In the genomic region with DNA sequence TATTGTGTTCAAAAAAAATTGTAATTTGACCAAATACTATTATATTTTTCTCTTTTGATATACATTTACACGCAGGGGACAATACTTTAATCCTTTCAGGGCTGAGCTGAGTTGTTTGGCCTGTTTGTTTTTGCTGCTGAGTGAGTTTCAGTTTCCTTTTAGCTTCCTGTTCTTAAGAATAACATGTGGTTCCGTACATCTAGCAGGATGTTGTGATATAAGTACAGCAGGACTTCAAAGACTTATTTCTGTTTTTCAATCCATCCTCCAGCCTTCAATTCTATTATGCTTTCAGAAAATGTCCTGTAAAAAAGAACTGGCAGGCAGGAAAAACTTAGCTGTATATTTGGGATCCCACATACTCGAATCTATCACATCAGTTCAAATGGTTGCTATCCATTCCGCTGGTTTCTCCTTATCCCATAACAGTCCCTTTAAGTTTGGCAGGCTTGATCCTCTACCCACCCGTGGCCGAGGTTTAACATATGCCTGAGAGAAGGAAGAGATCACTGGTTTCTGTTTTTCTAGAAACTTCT, we compare ENCODE assay signal across 8 cellular contexts.
DNase-seq lines count a peak whose midpoint lies in the region; ATAC-seq and TF ChIP-seq lines count a peak whose summit lies in the region.

No MANE protein-coding gene starts in this region.

- intact Hi-C loops in activated CD4-positive, alpha-beta memory T cell treated with anti-CD3 and anti-CD28 coated beads for 36 hours (cut with micrococcal nuclease) = loop anchor here (1.0 to 10.0 kb wide), 8 partner anchors 11 to 1272 kb away; no protein-coding TSS in a partner anchor

- H4K8ac ChIP-seq in mesendoderm (ENCODE audit: low read depth, low read length) = no peak overlapping the region

- peaks cover 38% of the 10 kb centered on the region for H3K4me1 Mint-ChIP-seq in activated CD4-positive, alpha-beta memory T cell treated with anti-CD3 and anti-CD28 coated beads for 36 hours (ENCODE audit: low read depth)

- TF ChIP-seq CTCF in GM20000 (IDR thresholded peaks at IDR 0.05; ENCODE audit: extremely low read depth, missing control alignments) (no peak), tibial nerve (IDR thresholded peaks at IDR 0.05) (no peak)

- no peaks in the 10 kb centered on the region for H3K79me2 ChIP-seq in mesendoderm (ENCODE audit: control insufficient read depth, insufficient read depth, low read length)

- no peak overlapping the region for H2AK5ac ChIP-seq in mesendoderm (ENCODE audit: low read length)

- H3K4me3 Mint-ChIP-seq in activated CD4-positive, alpha-beta memory T cell treated with anti-CD3 and anti-CD28 coated beads for 36 hours = peak overlapping the region; percentile 69

- H3K27ac Mint-ChIP-seq in activated CD4-positive, alpha-beta memory T cell treated with anti-CD3 and anti-CD28 coated beads for 36 hours = peak overlapping the region; percentile 97

- H3K56ac ChIP-seq in mesendoderm (ENCODE audit: low read length) = no peak overlapping the region

- POLR2A ChIA-PET in activated CD4-positive, alpha-beta memory T cell treated with anti-CD3 and anti-CD28 coated beads for 36 hours (lab: Charles Lee) = no interaction called here

- H3K27me3 ChIP-seq in tibial nerve (no peaks in the 10 kb centered on the region), mesendoderm (ENCODE audit: insufficient read depth, low read length, poor library complexity) (no peaks in the 10 kb centered on the region)

- H3K9me3 ChIP-seq in tibial nerve = no peaks in the 10 kb centered on the region

- no peak for TF ChIP-seq EP300 in tibial nerve (IDR thresholded peaks at IDR 0.05)

- H3K36me3 ChIP-seq in tibial nerve (no peaks in the 10 kb centered on the region), mesendoderm (ENCODE audit: control insufficient read depth, insufficient read depth, low read length) (no peaks in the 10 kb centered on the region)

- CTCF ChIA-PET in activated CD4-positive, alpha-beta memory T cell treated with anti-CD3 and anti-CD28 coated beads for 36 hours (lab: Charles Lee) = interaction anchor here (1.1 to 1.4 kb wide), 2 partner anchors 195 to 196 kb away, joined by 3 read pairs; no protein-coding TSS in a partner anchor

- H3K9ac ChIP-seq in mesendoderm (ENCODE audit: low read length) = no peak overlapping the region

- H3K23ac ChIP-seq in mesendoderm (ENCODE audit: low read length) = no peak overlapping the region

- H3K36me3 Mint-ChIP-seq in activated CD4-positive, alpha-beta memory T cell treated with anti-CD3 and anti-CD28 coated beads for 36 hours = peaks cover 22% of the 10 kb centered on the region

- no peak overlapping the region for H3K4ac ChIP-seq in mesendoderm (ENCODE audit: low read depth, low read length)

- no peak overlapping the region for H2BK15ac ChIP-seq in mesendoderm (replicated peaks; ENCODE audit: low read depth)

- no peak overlapping the region for H2BK120ac ChIP-seq in mesendoderm (ENCODE audit: low read depth, low read length)

- TF ChIP-seq POLR2A in tibial nerve (IDR thresholded peaks at IDR 0.05) = no peak

- no peak overlapping the region for H3K18ac ChIP-seq in mesendoderm (ENCODE audit: low read length)

- H2BK5ac ChIP-seq in mesendoderm (ENCODE audit: low read length) = no peak overlapping the region

- H3K27ac ChIP-seq in tibial nerve (peak overlapping the region in 3 of 4 donors; percentile 67 to 70 (median 68)), mesendoderm (ENCODE audit: low read depth, low read length) (no peak overlapping the region)

- no peaks in the 10 kb centered on the region for H3K79me1 ChIP-seq in mesendoderm (ENCODE audit: low read length)

- no peak overlapping the region for H3K4me2 ChIP-seq in mesendoderm (ENCODE audit: low read length)

- peaks cover 5% of the 10 kb centered on the region for H3K9me3 Mint-ChIP-seq in activated CD4-positive, alpha-beta memory T cell treated with anti-CD3 and anti-CD28 coated beads for 36 hours

- DNase-seq in DMS153 (lab: John Stamatoyannopoulos, UW) (peak; percentile 61), GM20000 (ENCODE audit: low spot score) (peak; percentile 39), inferior parietal cortex (ENCODE audit: extremely low spot score) (peak; percentile 6), tibial nerve (ENCODE audit: low spot score in 2 of 2) (no peak), DMS 273 treated with DMSO at 0.1 percent for 48 hours (lab: John Stamatoyannopoulos, UW) (no peak), mesendoderm (no peak)
- DNase-seq in activated CD4-positive, alpha-beta memory T cell treated with anti-CD3 and anti-CD28 coated beads for 36 hours = peak; percentile 18

- H3K4me3 ChIP-seq in tibial nerve (peak overlapping the region in 3 of 4 donors; percentile 11 to 27 (median 20)), mesendoderm (ENCODE audit: low read length) (no peak overlapping the region)

- no peaks in the 10 kb centered on the region for H3K27me3 Mint-ChIP-seq in activated CD4-positive, alpha-beta memory T cell treated with anti-CD3 and anti-CD28 coated beads for 36 hours

- H3K4me1 ChIP-seq in tibial nerve = peaks cover 0 to 14% (median 2%) of the 10 kb centered on the region in 4 donors
- no peaks in the 10 kb centered on the region for H3K4me1 ChIP-seq in mesendoderm (ENCODE audit: control insufficient read depth, low read depth, low read length)

- ATAC-seq in HG03571 (IDR thresholded peaks at IDR 0.05; ENCODE audit: unreplicated experiment) = peak; percentile 99

- 23 to 25% methylated on average over 6 of the region's 6 CpGs for WGBS in tibial nerve, 2 donors
- no CpG with 5 or more reads among the region's 6 CpGs for WGBS in mesendoderm (ENCODE audit: extremely low coverage, insufficient coverage, low lambda C conversion rate)

- H4K5ac ChIP-seq in mesendoderm (ENCODE audit: low read length) = no peak overlapping the region

Comparison
In these comparisons a context has a peak if more than half of its experiments do, and no peak if none do; other contexts are left out.
1. DNase-seq: peak in DMS153 (single experiment), GM20000 (single experiment), activated CD4-positive, alpha-beta memory T cell treated with anti-CD3 and anti-CD28 coated beads for 36 hours (single experiment) and inferior parietal cortex (single experiment); none in tibial nerve (0 of 2), DMS 273 treated with DMSO at 0.1 percent for 48 hours (single experiment) and mesendoderm (single experiment).